Comparison of ENCODE assay signal across 28 cellular contexts in the genomic region with DNA sequence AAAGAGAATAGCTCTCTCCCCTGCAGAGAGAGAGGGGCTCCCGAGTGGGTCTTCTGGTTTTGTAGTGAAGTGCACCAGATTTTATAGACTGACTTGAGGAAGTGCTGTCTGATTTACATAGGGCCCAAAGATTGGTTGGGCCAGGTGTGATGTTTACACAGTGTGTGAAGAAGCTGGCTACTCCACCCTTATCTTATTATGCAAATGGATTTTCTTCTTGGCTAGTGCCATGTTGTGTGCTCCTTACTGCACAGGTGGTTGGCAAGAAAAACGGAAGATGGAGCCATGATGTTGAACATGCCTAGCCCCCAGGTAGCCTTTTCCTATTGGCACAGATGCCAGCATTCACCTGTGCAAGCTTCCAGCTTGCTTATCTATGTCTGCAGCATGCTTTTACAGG.
"Had no signal": no experiment of that assay in that cellular context is flagged by ENCODE, and none has a peak within 500 bp of the region (broad histone marks: within the 10 kb centered on the region; RNA-seq: fewer than 3 reads in every experiment).

No MANE protein-coding gene starts in this region.

- H3K4me3 ChIP-seq: MG63 had no signal

- H3K4me2 ChIP-seq: KMS-11 had no signal

- H3K36me3 ChIP-seq: MG63 had no signal

- H3K27ac ChIP-seq: KMS-11 had no signal

- DNase-seq: Karpas-422, Kasumi-1, KG1, MG63, MM.1S, MV-4-11, NCI-H1048, NCI-H1092, NCI-H1092 treated with DMSO at 0.1 percent for 48 hours, NCI-H1436, NCI-H146, NCI-H1694, NCI-H1694 treated with DMSO at 0.1 percent for 48 hours, NCI-H187, NCI-H187 treated with DMSO at 0.1 percent for 48 hours, NCI-H1930, NCI-H2029, NCI-H2029 treated with DMSO at 0.1 percent for 48 hours, NCI-H2107, NCI-H2171, NCI-H2171 treated with DMSO at 0.1 percent for 48 hours, NCI-H2227 treated with DMSO at 0.1 percent for 48 hours, NCI-H226, NCI-H446, NCI-H446 treated with DMSO at 0.1 percent for 48 hours, NCI-H510A, NCI-H510A treated with DMSO at 0.1 percent for 48 hours had no signal

- H3K9ac ChIP-seq: KMS-11 had no signal

- H3K27me3 ChIP-seq: MG63 had no signal

- H3K9me3 ChIP-seq: MG63 had no signal
